1 cellular context compared by ENCODE assay signal in genomic region chr19:53626941-53627340, GRCh38.
TF ChIP-seq lines count a peak whose summit lies in the region.

No MANE protein-coding gene starts in this region.

TF ChIP-seq in HEK293T, 16 proteins besides CTCF, POLR2A, EP300 and RAD21 (continued from another document):
- TF ChIP-seq L3MBTL2 (conservative IDR thresholded peaks at IDR 0.05) (no peak), SP1 (IDR thresholded peaks at IDR 0.05) (no peak)
